Comparison of ENCODE assay signal across 8 cellular contexts in the genomic region with DNA sequence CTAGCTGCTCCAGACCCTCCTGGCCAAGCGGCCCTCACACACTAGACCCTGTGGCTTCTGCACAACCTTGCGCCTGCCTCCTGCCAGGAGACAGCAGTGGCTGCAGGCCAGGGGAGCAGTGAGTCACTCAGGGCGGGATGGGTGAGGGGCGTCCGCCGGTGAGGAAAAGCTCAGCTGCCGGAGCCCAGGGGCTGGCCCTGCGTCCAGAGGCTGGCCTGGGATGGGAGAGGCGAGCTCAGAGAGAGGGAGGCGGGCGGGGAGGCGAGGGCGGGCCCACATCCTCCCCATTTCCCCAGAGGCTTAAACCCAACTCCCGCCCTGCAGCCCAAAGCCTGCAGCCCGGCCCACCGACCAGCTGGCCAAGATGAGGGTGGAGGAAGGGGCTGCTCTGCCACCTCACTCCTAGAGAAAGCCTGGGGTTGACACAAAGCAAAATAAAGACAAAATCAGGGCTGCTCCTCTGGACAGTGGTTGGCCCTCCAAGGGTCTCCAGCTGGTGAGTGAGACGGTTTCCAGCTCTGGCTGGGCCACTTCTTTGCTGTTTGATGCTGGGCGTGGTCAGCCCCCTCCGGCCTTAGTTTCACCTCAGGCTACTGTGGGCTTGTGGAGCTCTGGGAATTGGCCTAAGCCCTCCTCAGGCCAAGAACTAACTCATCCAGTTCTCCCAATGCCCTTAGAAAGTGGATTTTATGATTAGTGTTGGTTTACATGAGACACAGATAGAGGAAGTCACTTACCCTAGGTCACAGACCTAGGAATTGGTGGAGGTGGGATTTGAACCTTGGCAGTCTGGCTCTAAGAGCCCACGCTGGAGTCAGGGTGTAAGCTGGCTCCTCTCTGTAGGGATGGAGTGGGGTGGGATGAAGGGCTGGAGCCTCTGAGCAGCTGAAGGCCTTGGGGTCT. TPM values are rescaled to one million over a fixed set of nuclear protein-coding genes. Genes with fewer than 3 reads are reported as not detected.
A peak's percentile ranks its signal among the peaks of the same experiment; 100 is the strongest.
DNase-seq lines count a peak whose midpoint lies in the region; ATAC-seq and TF ChIP-seq lines count a peak whose summit lies in the region.

No MANE protein-coding gene starts in this region.

- WGBS in upper lobe of left lung, 2 donors: 67 to 74% methylated on average over 7 to 18 of the region's 20 CpGs

- H3K4me1 Mint-ChIP-seq in activated naive CD4-positive, alpha-beta T cell treated with anti-CD3 and anti-CD28 coated beads, Interleukin-2, amount 10 ng/mL, durations not matched to agents 7 days and 5 days: peaks cover under 1% of the 10 kb centered on the region

- no peaks in the 10 kb centered on the region for H3K36me3 Mint-ChIP-seq in activated naive CD4-positive, alpha-beta T cell treated with anti-CD3 and anti-CD28 coated beads, Interleukin-2, amount 10 ng/mL, durations not matched to agents 7 days and 5 days

- no peak for TF ChIP-seq EP300 in upper lobe of left lung (IDR thresholded peaks at IDR 0.05)

- CTCF ChIA-PET in activated naive CD4-positive, alpha-beta T cell treated with anti-CD3 and anti-CD28 coated beads, Interleukin-2, amount 10 ng/mL, durations not matched to agents 7 days and 5 days (lab: Charles Lee): no interaction called here

- no peak overlapping the region for H3K4me3 Mint-ChIP-seq in activated naive CD4-positive, alpha-beta T cell treated with anti-CD3 and anti-CD28 coated beads, Interleukin-2, amount 10 ng/mL, durations not matched to agents 7 days and 5 days

- ATAC-seq in HG03108 (IDR thresholded peaks at IDR 0.05; ENCODE audit: unreplicated experiment) (peak; percentile 47), upper lobe of left lung (ENCODE audit: low FRiP score in 2 of 2) (peak; percentile 13 to 82)

- H3K27ac ChIP-seq in upper lobe of left lung: no peak overlapping the region

- no peak for TF ChIP-seq POLR2A in upper lobe of left lung (IDR thresholded peaks at IDR 0.05)

- H3K27me3 Mint-ChIP-seq in activated naive CD4-positive, alpha-beta T cell treated with anti-CD3 and anti-CD28 coated beads, Interleukin-2, amount 10 ng/mL, durations not matched to agents 7 days and 5 days: peaks cover 58% of the 10 kb centered on the region

- no peak for TF ChIP-seq CTCF in astrocyte of the cerebellum (IDR thresholded peaks at IDR 0.05; ENCODE audit: low read depth, low read length, missing control alignments)
- no peak for TF ChIP-seq CTCF in upper lobe of left lung (IDR thresholded peaks at IDR 0.05)

- H3K9me3 Mint-ChIP-seq in activated naive CD4-positive, alpha-beta T cell treated with anti-CD3 and anti-CD28 coated beads, Interleukin-2, amount 10 ng/mL, durations not matched to agents 7 days and 5 days: no peaks in the 10 kb centered on the region

- DNase-seq in activated naive CD4-positive, alpha-beta T cell treated with anti-CD3 and anti-CD28 coated beads, Interleukin-2, amount 10 ng/mL, durations not matched to agents 7 days and 5 days: no peak
- no peak for DNase-seq in activated naive CD4-positive, alpha-beta T cell treated with anti-CD3 and anti-CD28 coated beads, Interleukin-2, amount 50 U/mL, for 16 hours
- DNase-seq in astrocyte of the cerebellum (ENCODE audit: low read depth): peak; percentile 62
- peak; percentile 77 for DNase-seq in left kidney (ENCODE audit: low read depth, low spot score)
- peak in 1 of 2 donors; percentile 87 for DNase-seq in upper lobe of left lung
- no peak for DNase-seq in stimulated activated CD4-positive, alpha-beta T cell treated with anti-CD3 and anti-CD28 coated beads, Interleukin-15, amount 100 ng/mL, for 24 hours
- DNase-seq in NK-92 treated with Interleukin-12 subunit alpha and Interleukin-12 subunit beta, amount 100 ng/mL, for 24 hours (lab: John Stamatoyannopoulos, UW): no peak

- no peaks in the 10 kb centered on the region for H3K9me3 ChIP-seq in upper lobe of left lung

- peak overlapping the region; percentile 12 for H3K27ac Mint-ChIP-seq in activated naive CD4-positive, alpha-beta T cell treated with anti-CD3 and anti-CD28 coated beads, Interleukin-2, amount 10 ng/mL, durations not matched to agents 7 days and 5 days

- in situ Hi-C loops in astrocyte of the cerebellum (cut with HindIII; ENCODE audit: low sequenced_read_pairs): no loop called here

- peak overlapping the region; percentile 29 for H3K4me3 ChIP-seq in astrocyte of the cerebellum (ENCODE audit: low read depth, low read length)
- H3K4me3 ChIP-seq in upper lobe of left lung: peak overlapping the region in 2 of 4 donors; percentile 13 to 14

- H3K4me1 ChIP-seq in upper lobe of left lung: peaks cover 0 to 26% (median 19%) of the 10 kb centered on the region in 4 donors

- no peaks in the 10 kb centered on the region for H3K36me3 ChIP-seq in upper lobe of left lung

- no peaks in the 10 kb centered on the region for H3K27me3 ChIP-seq in upper lobe of left lung

RNA-seq across cellular contexts. Expression of gene IQSEC1, which starts 50.6 kb away (rescaled TPM):
- 100 to 1,000 TPM in 1 of 6 donors, 10 to 100 TPM in 5; 51.1 to 105 (median 81.0) TPM for total RNA-seq in upper lobe of left lung

Comparison
In these comparisons a context has a peak if more than half of its experiments do, and no peak if none do; other contexts are left out.
1. DNase-seq: peak in astrocyte of the cerebellum (single experiment) and left kidney (single experiment); none in activated naive CD4-positive, alpha-beta T cell treated with anti-CD3 and anti-CD28 coated beads, Interleukin-2, amount 10 ng/mL, durations not matched to agents 7 days and 5 days (single experiment), activated naive CD4-positive, alpha-beta T cell treated with anti-CD3 and anti-CD28 coated beads, Interleukin-2, amount 50 U/mL, for 16 hours (single experiment), stimulated activated CD4-positive, alpha-beta T cell treated with anti-CD3 and anti-CD28 coated beads, Interleukin-15, amount 100 ng/mL, for 24 hours (single experiment) and NK-92 treated with Interleukin-12 subunit alpha and Interleukin-12 subunit beta, amount 100 ng/mL, for 24 hours (single experiment).